In the genomic region with DNA sequence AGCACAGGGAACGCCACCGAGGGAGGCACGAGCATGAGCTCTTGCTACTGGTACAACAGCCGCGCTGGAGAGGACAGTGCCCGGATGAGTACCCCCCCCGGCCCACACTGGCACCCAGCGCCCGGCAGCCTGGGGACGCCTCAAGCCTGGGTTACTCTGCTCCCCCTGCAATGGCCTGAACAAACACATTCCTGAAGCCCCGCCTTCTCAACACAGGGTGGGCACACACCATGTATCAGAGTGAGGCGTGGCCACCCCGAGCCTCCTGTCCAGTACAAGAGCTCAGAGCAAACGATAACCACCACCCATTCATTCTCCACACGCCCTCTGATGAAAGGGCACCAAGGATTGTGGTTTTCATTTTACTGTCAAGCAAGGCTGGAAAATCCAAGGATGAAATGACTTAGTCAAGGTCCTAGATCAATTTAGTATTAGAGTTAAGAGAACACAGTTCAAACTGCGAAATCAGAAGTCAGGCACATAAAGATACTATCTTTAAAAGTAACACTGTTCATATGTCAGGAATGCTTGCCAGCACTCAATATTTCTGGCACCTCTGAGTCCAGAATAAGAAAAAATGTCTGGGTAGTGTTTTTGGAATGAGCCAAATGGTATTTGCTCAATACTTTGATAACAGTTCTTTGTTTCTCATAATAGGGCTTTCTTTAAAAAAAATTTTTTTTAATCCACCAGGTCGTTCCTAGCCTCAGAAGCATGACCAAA, we compare ENCODE assay signal across 2 cellular contexts.
TF ChIP-seq lines count a peak whose summit lies in the region.

No MANE protein-coding gene starts in this region.

TF ChIP-seq in GM23338, 12 proteins besides CTCF, POLR2A, EP300 and RAD21 (continues in another document):
- TF ChIP-seq EZH2 (IDR thresholded peaks at IDR 0.05; ENCODE audit: low read depth, unreplicated experiment): no peak
- TF ChIP-seq, protein P1, sequence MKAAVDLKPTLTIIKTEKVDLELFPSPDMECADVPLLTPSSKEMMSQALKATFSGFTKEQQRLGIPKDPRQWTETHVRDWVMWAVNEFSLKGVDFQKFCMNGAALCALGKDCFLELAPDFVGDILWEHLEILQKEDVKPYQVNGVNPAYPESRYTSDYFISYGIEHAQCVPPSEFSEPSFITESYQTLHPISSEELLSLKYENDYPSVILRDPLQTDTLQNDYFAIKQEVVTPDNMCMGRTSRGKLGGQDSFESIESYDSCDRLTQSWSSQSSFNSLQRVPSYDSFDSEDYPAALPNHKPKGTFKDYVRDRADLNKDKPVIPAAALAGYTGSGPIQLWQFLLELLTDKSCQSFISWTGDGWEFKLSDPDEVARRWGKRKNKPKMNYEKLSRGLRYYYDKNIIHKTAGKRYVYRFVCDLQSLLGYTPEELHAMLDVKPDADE (IDR thresholded peaks at IDR 0.05): no peak
- TF ChIP-seq STAT1 (IDR thresholded peaks at IDR 0.05; ENCODE audit: unreplicated experiment): no peak
- no peak for TF ChIP-seq POLR2AphosphoS5 (IDR thresholded peaks at IDR 0.05; ENCODE audit: low read depth)
- TF ChIP-seq ZNF331 (CRISPR knock-in tag; IDR thresholded peaks at IDR 0.05; ENCODE audit: low read depth): no peak
- TF ChIP-seq, protein P2, sequence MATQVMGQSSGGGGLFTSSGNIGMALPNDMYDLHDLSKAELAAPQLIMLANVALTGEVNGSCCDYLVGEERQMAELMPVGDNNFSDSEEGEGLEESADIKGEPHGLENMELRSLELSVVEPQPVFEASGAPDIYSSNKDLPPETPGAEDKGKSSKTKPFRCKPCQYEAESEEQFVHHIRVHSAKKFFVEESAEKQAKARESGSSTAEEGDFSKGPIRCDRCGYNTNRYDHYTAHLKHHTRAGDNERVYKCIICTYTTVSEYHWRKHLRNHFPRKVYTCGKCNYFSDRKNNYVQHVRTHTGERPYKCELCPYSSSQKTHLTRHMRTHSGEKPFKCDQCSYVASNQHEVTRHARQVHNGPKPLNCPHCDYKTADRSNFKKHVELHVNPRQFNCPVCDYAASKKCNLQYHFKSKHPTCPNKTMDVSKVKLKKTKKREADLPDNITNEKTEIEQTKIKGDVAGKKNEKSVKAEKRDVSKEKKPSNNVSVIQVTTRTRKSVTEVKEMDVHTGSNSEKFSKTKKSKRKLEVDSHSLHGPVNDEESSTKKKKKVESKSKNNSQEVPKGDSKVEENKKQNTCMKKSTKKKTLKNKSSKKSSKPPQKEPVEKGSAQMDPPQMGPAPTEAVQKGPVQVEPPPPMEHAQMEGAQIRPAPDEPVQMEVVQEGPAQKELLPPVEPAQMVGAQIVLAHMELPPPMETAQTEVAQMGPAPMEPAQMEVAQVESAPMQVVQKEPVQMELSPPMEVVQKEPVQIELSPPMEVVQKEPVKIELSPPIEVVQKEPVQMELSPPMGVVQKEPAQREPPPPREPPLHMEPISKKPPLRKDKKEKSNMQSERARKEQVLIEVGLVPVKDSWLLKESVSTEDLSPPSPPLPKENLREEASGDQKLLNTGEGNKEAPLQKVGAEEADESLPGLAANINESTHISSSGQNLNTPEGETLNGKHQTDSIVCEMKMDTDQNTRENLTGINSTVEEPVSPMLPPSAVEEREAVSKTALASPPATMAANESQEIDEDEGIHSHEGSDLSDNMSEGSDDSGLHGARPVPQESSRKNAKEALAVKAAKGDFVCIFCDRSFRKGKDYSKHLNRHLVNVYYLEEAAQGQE (IDR thresholded peaks at IDR 0.05; ENCODE audit: unreplicated experiment): no peak
- TF ChIP-seq, protein P3, sequence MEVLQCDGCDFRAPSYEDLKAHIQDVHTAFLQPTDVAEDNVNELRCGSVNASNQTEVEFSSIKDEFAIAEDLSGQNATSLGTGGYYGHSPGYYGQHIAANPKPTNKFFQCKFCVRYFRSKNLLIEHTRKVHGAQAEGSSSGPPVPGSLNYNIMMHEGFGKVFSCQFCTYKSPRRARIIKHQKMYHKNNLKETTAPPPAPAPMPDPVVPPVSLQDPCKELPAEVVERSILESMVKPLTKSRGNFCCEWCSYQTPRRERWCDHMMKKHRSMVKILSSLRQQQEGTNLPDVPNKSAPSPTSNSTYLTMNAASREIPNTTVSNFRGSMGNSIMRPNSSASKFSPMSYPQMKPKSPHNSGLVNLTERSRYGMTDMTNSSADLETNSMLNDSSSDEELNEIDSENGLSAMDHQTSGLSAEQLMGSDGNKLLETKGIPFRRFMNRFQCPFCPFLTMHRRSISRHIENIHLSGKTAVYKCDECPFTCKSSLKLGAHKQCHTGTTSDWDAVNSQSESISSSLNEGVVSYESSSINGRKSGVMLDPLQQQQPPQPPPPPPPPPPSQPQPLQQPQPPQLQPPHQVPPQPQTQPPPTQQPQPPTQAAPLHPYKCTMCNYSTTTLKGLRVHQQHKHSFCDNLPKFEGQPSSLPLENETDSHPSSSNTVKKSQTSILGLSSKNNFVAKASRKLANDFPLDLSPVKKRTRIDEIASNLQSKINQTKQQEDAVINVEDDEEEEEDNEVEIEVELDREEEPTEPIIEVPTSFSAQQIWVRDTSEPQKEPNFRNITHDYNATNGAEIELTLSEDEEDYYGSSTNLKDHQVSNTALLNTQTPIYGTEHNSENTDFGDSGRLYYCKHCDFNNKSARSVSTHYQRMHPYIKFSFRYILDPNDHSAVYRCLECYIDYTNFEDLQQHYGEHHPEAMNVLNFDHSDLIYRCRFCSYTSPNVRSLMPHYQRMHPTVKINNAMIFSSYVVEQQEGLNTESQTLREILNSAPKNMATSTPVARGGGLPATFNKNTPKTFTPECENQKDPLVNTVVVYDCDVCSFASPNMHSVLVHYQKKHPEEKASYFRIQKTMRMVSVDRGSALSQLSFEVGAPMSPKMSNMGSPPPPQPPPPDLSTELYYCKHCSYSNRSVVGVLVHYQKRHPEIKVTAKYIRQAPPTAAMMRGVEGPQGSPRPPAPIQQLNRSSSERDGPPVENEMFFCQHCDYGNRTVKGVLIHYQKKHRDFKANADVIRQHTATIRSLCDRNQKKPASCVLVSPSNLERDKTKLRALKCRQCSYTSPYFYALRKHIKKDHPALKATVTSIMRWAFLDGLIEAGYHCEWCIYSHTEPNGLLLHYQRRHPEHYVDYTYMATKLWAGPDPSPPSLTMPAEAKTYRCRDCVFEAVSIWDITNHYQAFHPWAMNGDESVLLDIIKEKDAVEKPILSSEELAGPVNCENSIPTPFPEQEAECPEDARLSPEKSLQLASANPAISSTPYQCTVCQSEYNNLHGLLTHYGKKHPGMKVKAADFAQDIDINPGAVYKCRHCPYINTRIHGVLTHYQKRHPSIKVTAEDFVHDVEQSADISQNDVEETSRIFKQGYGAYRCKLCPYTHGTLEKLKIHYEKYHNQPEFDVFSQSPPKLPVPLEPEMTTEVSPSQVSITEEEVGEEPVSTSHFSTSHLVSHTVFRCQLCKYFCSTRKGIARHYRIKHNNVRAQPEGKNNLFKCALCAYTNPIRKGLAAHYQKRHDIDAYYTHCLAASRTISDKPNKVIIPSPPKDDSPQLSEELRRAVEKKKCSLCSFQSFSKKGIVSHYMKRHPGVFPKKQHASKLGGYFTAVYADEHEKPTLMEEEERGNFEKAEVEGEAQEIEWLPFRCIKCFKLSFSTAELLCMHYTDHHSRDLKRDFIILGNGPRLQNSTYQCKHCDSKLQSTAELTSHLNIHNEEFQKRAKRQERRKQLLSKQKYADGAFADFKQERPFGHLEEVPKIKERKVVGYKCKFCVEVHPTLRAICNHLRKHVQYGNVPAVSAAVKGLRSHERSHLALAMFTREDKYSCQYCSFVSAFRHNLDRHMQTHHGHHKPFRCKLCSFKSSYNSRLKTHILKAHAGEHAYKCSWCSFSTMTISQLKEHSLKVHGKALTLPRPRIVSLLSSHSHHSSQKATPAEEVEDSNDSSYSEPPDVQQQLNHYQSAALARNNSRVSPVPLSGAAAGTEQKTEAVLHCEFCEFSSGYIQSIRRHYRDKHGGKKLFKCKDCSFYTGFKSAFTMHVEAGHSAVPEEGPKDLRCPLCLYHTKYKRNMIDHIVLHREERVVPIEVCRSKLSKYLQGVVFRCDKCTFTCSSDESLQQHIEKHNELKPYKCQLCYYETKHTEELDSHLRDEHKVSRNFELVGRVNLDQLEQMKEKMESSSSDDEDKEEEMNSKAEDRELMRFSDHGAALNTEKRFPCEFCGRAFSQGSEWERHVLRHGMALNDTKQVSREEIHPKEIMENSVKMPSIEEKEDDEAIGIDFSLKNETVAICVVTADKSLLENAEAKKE (CRISPR knock-in tag; IDR thresholded peaks at IDR 0.05): no peak
- TF ChIP-seq ZNF114 (CRISPR knock-in tag; IDR thresholded peaks at IDR 0.05): no peak

TF ChIP-seq in K562, 482 proteins besides CTCF, POLR2A, EP300 and RAD21:
- TF ChIP-seq, protein P4, sequence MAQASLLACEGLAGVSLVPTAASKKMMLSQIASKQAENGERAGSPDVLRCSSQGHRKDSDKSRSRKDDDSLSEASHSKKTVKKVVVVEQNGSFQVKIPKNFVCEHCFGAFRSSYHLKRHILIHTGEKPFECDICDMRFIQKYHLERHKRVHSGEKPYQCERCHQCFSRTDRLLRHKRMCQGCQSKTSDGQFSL (CRISPR knock-in tag; IDR thresholded peaks at IDR 0.05): peak; percentile 38; the same call in 1 of the 2 replicates
- TF ChIP-seq, protein P4 (tag; IDR thresholded peaks at IDR 0.05): no peak
- TF ChIP-seq U2AF1 (optimal IDR thresholded peaks at IDR 0.05; ENCODE audit: low read depth, low read length): no peak
- peak; percentile 36; the same call in 1 of the 2 replicates for TF ChIP-seq POLR2G (IDR thresholded peaks at IDR 0.05; ENCODE audit: low read depth, low read length)
